Comparison of ENCODE assay signal across 13 cellular contexts in genomic region chr1:162756523-162756922, GRCh38. TPM values are rescaled to one million over a fixed set of nuclear protein-coding genes. Genes with fewer than 3 reads are reported as not detected.
DNase-seq lines count a peak whose midpoint lies in the region; ATAC-seq and TF ChIP-seq lines count a peak whose summit lies in the region.
"Had no signal": no experiment of that assay in that cellular context is flagged by ENCODE, and none has a peak within 500 bp of the region (broad histone marks: within the 10 kb centered on the region; RNA-seq: fewer than 3 reads in every experiment).

No MANE protein-coding gene starts in this region.

- intact Hi-C loops in IMR-90 (cut with micrococcal nuclease) = no loop called here

- peak overlapping the region; percentile 16; the same call in 1 of the 2 replicates for H3K14ac ChIP-seq in IMR-90 (replicated peaks; ENCODE audit: low read depth, low read length)

- dilution Hi-C loops in IMR-90 (cut with HindIII; ENCODE audit: low sequenced_read_pairs, unreplicated experiment) = no loop called here

- no peak for TF ChIP-seq POLR2A in IMR-90 (IDR thresholded peaks at IDR 0.05; ENCODE audit: low read depth, low read length)

- H3K9ac ChIP-seq in IMR-90 (ENCODE audit: low read depth, low read length) = no peak overlapping the region

- H4K8ac ChIP-seq in IMR-90 (ENCODE audit: low read depth in 2 of 2, low read length in 2 of 2) = no peak overlapping the region

- TF ChIP-seq RAD21 in IMR-90 (IDR thresholded peaks at IDR 0.05; ENCODE audit: low read length) = no peak

- no peak overlapping the region for H2AK9ac ChIP-seq in IMR-90 (replicated peaks; ENCODE audit: low read depth, low read length, poor library complexity)

- BruUV-seq in IMR-90 (replicated peaks; lab: Mats Ljungman, UMichigan) = no TSS peak

- ATAC-seq in IMR-90 (ENCODE audit: low read depth) (no peak), GM21825 (IDR thresholded peaks at IDR 0.05; ENCODE audit: unreplicated experiment) (no peak)

- H3K23ac ChIP-seq in IMR-90 (ENCODE audit: low read depth, low read length) = 0 out of 2 replicates have a peak overlapping the region, but pooled peaks have one; percentile 31

- H2BK20ac ChIP-seq in IMR-90 (ENCODE audit: low read depth, low read length) = no peak overlapping the region

- H2BK15ac ChIP-seq in IMR-90 (ENCODE audit: low read depth, low read length) = no peak overlapping the region

- POLR2A ChIA-PET in IMR-90 (lab: Charles Lee; ENCODE audit: unreplicated experiment) = no interaction called here

- no peak overlapping the region for H3K18ac ChIP-seq in IMR-90 (ENCODE audit: low read depth, low read length)

- WGBS in IMR-90 (ENCODE audit: extremely low coverage in 2 of 2, insufficient read length in 1 of 2), 2 experiments = 60% methylated on average over 2 of the region's 5 CpGs; no CpG with 5 or more reads in 1 of the 2 experiments

- H3K79me1 ChIP-seq in IMR-90 (ENCODE audit: low read depth in 1 of 2, low read length in 2 of 2) = peaks cover 26 to 55% of the 10 kb centered on the region in 2 experiments; a peak in 3 of 4 replicates

- in situ Hi-C loops in IMR-90 (cut with MboI; ENCODE audit: low sequenced_read_pairs) = no loop called here
- in situ Hi-C loops in brain microvascular endothelial cell (cut with HindIII; ENCODE audit: low pct_ligation_motif_present, low sequenced_read_pairs) = no loop called here

- no peak overlapping the region for H2AK5ac ChIP-seq in IMR-90 (ENCODE audit: low read depth, low read length)

- peaks cover 14% of the 10 kb centered on the region; the same call in 1 of the 2 replicates for H3K4me1 ChIP-seq in IMR-90 (ENCODE audit: control insufficient read depth, insufficient read depth, low read length)

- H3K4me3 ChIP-seq in IMR-90 (ENCODE audit: insufficient read depth, low read depth, low read length) (no peak overlapping the region), brain microvascular endothelial cell (ENCODE audit: low read depth, low read length) (no peak overlapping the region)

- no peak overlapping the region for H4K5ac ChIP-seq in IMR-90 (ENCODE audit: low read depth, low read length)

- DNase-seq in AG20443 (ENCODE audit: low spot score) = peak; percentile 27
- peak; percentile 28 for DNase-seq in IMR-90
- DNase-seq in brain microvascular endothelial cell = peak; percentile 12
- DNase-seq in kidney tubule cell (ENCODE audit: low spot score) = peak; percentile 35
- no peak for DNase-seq in activated CD8-positive, alpha-beta memory T cell treated with anti-CD3 and anti-CD28 coated beads for 24 hours
- no peak for DNase-seq in activated T-cell treated with anti-CD3 and anti-CD28 coated beads, Interleukin-2, amount 50 U/mL, for 48 hours
- no peak for DNase-seq in UCSD-AML1 (lab: John Stamatoyannopoulos, UW; ENCODE audit: unreplicated experiment)
- DNase-seq: activated CD4-positive, CD25-positive, alpha-beta regulatory T cell; cortex of kidney; MV-4-11; NK-92 treated with Interleukin-12 subunit alpha and Interleukin-12 subunit beta, amount 100 ng/mL, for 24 hours; stimulated activated CD8-positive, alpha-beta memory T cell treated with anti-CD3 and anti-CD28 coated beads, Interleukin-4, amount 100 ng/mL, for 48 hours had no signal

- H2BK5ac ChIP-seq in IMR-90 (ENCODE audit: low read depth, low read length, poor library complexity, severe bottlenecking) = peak overlapping the region; percentile 35

- H3K27me3 ChIP-seq in IMR-90 (ENCODE audit: control insufficient read depth, insufficient read depth, low read length) (no peaks in the 10 kb centered on the region), brain microvascular endothelial cell (replicated peaks) (no peaks in the 10 kb centered on the region)

- H3K4ac ChIP-seq in IMR-90 (ENCODE audit: low read depth, low read length) = no peak overlapping the region

- H3K4me2 ChIP-seq in IMR-90 (ENCODE audit: low read depth, low read length) = no peak overlapping the region

- H4K91ac ChIP-seq in IMR-90 (ENCODE audit: insufficient read depth, low read depth, low read length) = no peak overlapping the region

- H3K27ac ChIP-seq in IMR-90 (ENCODE audit: insufficient read depth, low read length) (peak overlapping the region; percentile 9; the same call in 1 of the 2 replicates), brain microvascular endothelial cell (no peak overlapping the region)

- no peak overlapping the region for H2AFZ ChIP-seq in IMR-90 (replicated peaks; ENCODE audit: low read length, poor library complexity)

- H3K56ac ChIP-seq in IMR-90 (ENCODE audit: extremely low read depth, insufficient read depth, low read length) = no peak overlapping the region

- H3K9me3 ChIP-seq in IMR-90 (ENCODE audit: control insufficient read depth, insufficient read depth, low read length) = no peaks in the 10 kb centered on the region

- H3K36me3 ChIP-seq in IMR-90 (ENCODE audit: control insufficient read depth, insufficient read depth, low read length) (peaks cover 47% of the 10 kb centered on the region), brain microvascular endothelial cell (replicated peaks) (peaks cover 42% of the 10 kb centered on the region)

- CTCF ChIA-PET in IMR-90 (lab: Yijun Ruan, JAX) = no interaction called here

- peaks cover 32% of the 10 kb centered on the region for H3K9me1 ChIP-seq in IMR-90 (ENCODE audit: insufficient read depth, low read length)

- no peak for TF ChIP-seq CTCF in IMR-90 (conservative IDR thresholded peaks at IDR 0.05; ENCODE audit: low read depth, low read length)
- no peak for TF ChIP-seq CTCF in brain microvascular endothelial cell (IDR thresholded peaks at IDR 0.05; ENCODE audit: low read depth, low read length, missing control alignments)

- peaks cover 10% of the 10 kb centered on the region; the same call in 1 of the 2 replicates for H4K20me1 ChIP-seq in IMR-90 (ENCODE audit: insufficient read depth, low read length)

- no peak overlapping the region for H2BK120ac ChIP-seq in IMR-90 (ENCODE audit: low read depth, low read length)

TF ChIP-seq in IMR-90, 13 proteins besides CTCF, POLR2A, EP300 and RAD21:
- TF ChIP-seq RFX5 (IDR thresholded peaks at IDR 0.05; ENCODE audit: low read depth, low read length) = no peak
- no peak for TF ChIP-seq FOS (IDR thresholded peaks at IDR 0.05; ENCODE audit: low read depth, low read length)
- TF ChIP-seq, protein P1, sequence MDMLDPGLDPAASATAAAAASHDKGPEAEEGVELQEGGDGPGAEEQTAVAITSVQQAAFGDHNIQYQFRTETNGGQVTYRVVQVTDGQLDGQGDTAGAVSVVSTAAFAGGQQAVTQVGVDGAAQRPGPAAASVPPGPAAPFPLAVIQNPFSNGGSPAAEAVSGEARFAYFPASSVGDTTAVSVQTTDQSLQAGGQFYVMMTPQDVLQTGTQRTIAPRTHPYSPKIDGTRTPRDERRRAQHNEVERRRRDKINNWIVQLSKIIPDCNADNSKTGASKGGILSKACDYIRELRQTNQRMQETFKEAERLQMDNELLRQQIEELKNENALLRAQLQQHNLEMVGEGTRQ (IDR thresholded peaks at IDR 0.05; ENCODE audit: low read depth, low read length) = no peak
- no peak for TF ChIP-seq MAZ (IDR thresholded peaks at IDR 0.05; ENCODE audit: borderline replicate concordance, low read depth, low read length)
- no peak for TF ChIP-seq RCOR1 (IDR thresholded peaks at IDR 0.05; ENCODE audit: insufficient replicate concordance, low read length)
- no peak for TF ChIP-seq SMC3 (IDR thresholded peaks at IDR 0.05; ENCODE audit: low read depth, low read length)
- no peak for TF ChIP-seq NFE2L2 (IDR thresholded peaks at IDR 0.05; ENCODE audit: low read depth, low read length)
- TF ChIP-seq CEBPB (IDR thresholded peaks at IDR 0.05; ENCODE audit: low read depth, low read length) = no peak
- TF ChIP-seq MAFK (IDR thresholded peaks at IDR 0.05; ENCODE audit: low read depth, low read length) = no peak
- TF ChIP-seq BHLHE40 (IDR thresholded peaks at IDR 0.05; ENCODE audit: low read depth, low read length) = no peak
- TF ChIP-seq, protein P2, sequence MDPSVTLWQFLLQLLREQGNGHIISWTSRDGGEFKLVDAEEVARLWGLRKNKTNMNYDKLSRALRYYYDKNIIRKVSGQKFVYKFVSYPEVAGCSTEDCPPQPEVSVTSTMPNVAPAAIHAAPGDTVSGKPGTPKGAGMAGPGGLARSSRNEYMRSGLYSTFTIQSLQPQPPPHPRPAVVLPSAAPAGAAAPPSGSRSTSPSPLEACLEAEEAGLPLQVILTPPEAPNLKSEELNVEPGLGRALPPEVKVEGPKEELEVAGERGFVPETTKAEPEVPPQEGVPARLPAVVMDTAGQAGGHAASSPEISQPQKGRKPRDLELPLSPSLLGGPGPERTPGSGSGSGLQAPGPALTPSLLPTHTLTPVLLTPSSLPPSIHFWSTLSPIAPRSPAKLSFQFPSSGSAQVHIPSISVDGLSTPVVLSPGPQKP (IDR thresholded peaks at IDR 0.05; ENCODE audit: borderline replicate concordance, low read depth, low read length) = no peak

RNA-seq across cellular contexts. Expression of gene HSD17B7, which starts 34.0 kb away (rescaled TPM):
- 11.7 and 17.7 TPM in 2 replicates for total RNA-seq in IMR-90 (2012; rRNA removed)
- 10.6 and 11.1 TPM in 2 replicates for polyA plus RNA-seq in IMR-90 (2012; rRNA removed)
- polyA plus RNA-seq in IMR-90 (2012; cell fraction: cytosol; rRNA removed) = 3.3 and 4.7 TPM in 2 replicates
- 7.1 and 15.5 TPM in 2 replicates for polyA plus RNA-seq in IMR-90 (2012; cell fraction: nucleus; rRNA removed; ENCODE audit: low replicate concordance)

Comparison
In these comparisons a context has a peak if more than half of its experiments do, and no peak if none do; other contexts are left out.
1. DNase-seq: peak in AG20443 (single experiment), IMR-90 (single experiment), brain microvascular endothelial cell (single experiment) and kidney tubule cell (single experiment); none in activated CD8-positive, alpha-beta memory T cell treated with anti-CD3 and anti-CD28 coated beads for 24 hours (single experiment), activated T-cell treated with anti-CD3 and anti-CD28 coated beads, Interleukin-2, amount 50 U/mL, for 48 hours (0 of 2) and UCSD-AML1 (single experiment).